In genomic region chrX:41561045-41561444, GRCh38 we compare ENCODE assay signal across 10 cellular contexts.
A peak's percentile ranks its signal among the peaks of the same experiment; 100 is the strongest.
DNase-seq lines count a peak whose midpoint lies in the region; ATAC-seq and TF ChIP-seq lines count a peak whose summit lies in the region.
"Had no signal": no experiment of that assay in that cellular context is flagged by ENCODE, and none has a peak within 500 bp of the region (broad histone marks: within the 10 kb centered on the region; RNA-seq: fewer than 3 reads in every experiment).

No MANE protein-coding gene starts in this region.

- H3K27ac ChIP-seq in RWPE1 (no peak overlapping the region), mesodermal cell (ENCODE audit: low read depth, low read length, severe bottlenecking) (peak overlapping the region; percentile 59)

- CTCF ChIA-PET in RWPE1 (lab: Yijun Ruan, JAX), result no interaction called here

- H3K4me3 Mint-ChIP-seq in brain, result no peak overlapping the region

- H3K9me3 ChIP-seq in mesodermal cell (ENCODE audit: control insufficient read depth, low read length) (no peaks in the 10 kb centered on the region), HAP-1 (no peaks in the 10 kb centered on the region)
- H3K9me3 ChIP-seq: upper lobe of left lung had no signal

- H3K36me3 ChIP-seq in mesodermal cell (ENCODE audit: control insufficient read depth, insufficient read depth, low read length) (peaks cover 3% of the 10 kb centered on the region), HAP-1 (replicated peaks) (no peaks in the 10 kb centered on the region)
- H3K36me3 ChIP-seq: upper lobe of left lung had no signal

- H3K27me3 ChIP-seq in HAP-1 (ENCODE audit: low read depth), result no peaks in the 10 kb centered on the region
- H3K27me3 ChIP-seq: upper lobe of left lung had no signal

- H3K9me3 Mint-ChIP-seq in brain, result peaks cover 4 to 15% (median 7%) of the 10 kb centered on the region in 5 experiments

- no CpG with 5 or more reads among the region's 2 CpGs for WGBS in mesodermal cell (ENCODE audit: insufficient coverage in 2 of 2), 2 experiments

- H3K4me1 Mint-ChIP-seq in brain, result peaks cover 27% of the 10 kb centered on the region

- H3K4me3 ChIP-seq in mesodermal cell (ENCODE audit: extremely low read depth, insufficient read depth, low read length, poor library complexity, severe bottlenecking) (no peak overlapping the region), HAP-1 (no peak overlapping the region)
- H3K4me3 ChIP-seq: dorsolateral prefrontal cortex, upper lobe of left lung had no signal

- DNase-seq in stimulated activated CD4-positive, alpha-beta T cell treated with anti-CD3 and anti-CD28 coated beads, Interleukin-12 subunit alpha, Interleukin-12 subunit beta, amount 100 ng/mL, for 48 hours (ENCODE audit: low read depth in 2 of 3, low spot score in 1 of 3), result peak in 2 of 3 donors; percentile 8
- no peak for DNase-seq in stimulated activated CD4-positive, alpha-beta T cell treated with anti-CD3 and anti-CD28 coated beads, Interleukin-2, amount 100 ng/mL, for 48 hours
- peak; percentile 7 for DNase-seq in RWPE1 (ENCODE audit: low spot score)
- DNase-seq in NCI-H2081 (lab: John Stamatoyannopoulos, UW), result no peak
- no peak for DNase-seq in HAP-1 (ENCODE audit: low spot score in 2 of 2)

- H3K36me3 Mint-ChIP-seq in brain, result peaks cover 38% of the 10 kb centered on the region

- TF ChIP-seq CTCF in RWPE1 (conservative IDR thresholded peaks at IDR 0.05; ENCODE audit: low read depth) (no peak), brain (conservative IDR thresholded peaks at IDR 0.05) (no peak)

- peak; percentile 86 for ATAC-seq in HG02763 (IDR thresholded peaks at IDR 0.05; ENCODE audit: unreplicated experiment)

- no peaks in the 10 kb centered on the region for H3K27me3 Mint-ChIP-seq in brain

- H3K4me1 ChIP-seq in mesodermal cell (ENCODE audit: control insufficient read depth, insufficient read depth, low read length, poor library complexity, severe bottlenecking) (no peaks in the 10 kb centered on the region), HAP-1 (peaks cover 8% of the 10 kb centered on the region)

- POLR2A ChIA-PET in RWPE1 (lab: Yijun Ruan, JAX; ENCODE audit: low non-redundant PET), result no interaction called here

- in situ Hi-C loops in HAP-1 (cut with MboI; ENCODE audit: low sequenced_read_pairs), result loop anchor here (25.0 kb wide), 1 partner anchor 201 kb away; no protein-coding TSS in a partner anchor

- H3K27ac Mint-ChIP-seq in brain, result peak overlapping the region in 3 of 5 experiments; percentile 60 to 97 (median 94)

Comparison
In these comparisons a context has a peak if more than half of its experiments do, and no peak if none do; other contexts are left out.
1. DNase-seq: peak in stimulated activated CD4-positive, alpha-beta T cell treated with anti-CD3 and anti-CD28 coated beads, Interleukin-12 subunit alpha, Interleukin-12 subunit beta, amount 100 ng/mL, for 48 hours (2 of 3) and RWPE1 (single experiment); none in stimulated activated CD4-positive, alpha-beta T cell treated with anti-CD3 and anti-CD28 coated beads, Interleukin-2, amount 100 ng/mL, for 48 hours (0 of 2), NCI-H2081 (0 of 2) and HAP-1 (0 of 2).